ENCODE assay signal across 1 cellular context in the genomic region with DNA sequence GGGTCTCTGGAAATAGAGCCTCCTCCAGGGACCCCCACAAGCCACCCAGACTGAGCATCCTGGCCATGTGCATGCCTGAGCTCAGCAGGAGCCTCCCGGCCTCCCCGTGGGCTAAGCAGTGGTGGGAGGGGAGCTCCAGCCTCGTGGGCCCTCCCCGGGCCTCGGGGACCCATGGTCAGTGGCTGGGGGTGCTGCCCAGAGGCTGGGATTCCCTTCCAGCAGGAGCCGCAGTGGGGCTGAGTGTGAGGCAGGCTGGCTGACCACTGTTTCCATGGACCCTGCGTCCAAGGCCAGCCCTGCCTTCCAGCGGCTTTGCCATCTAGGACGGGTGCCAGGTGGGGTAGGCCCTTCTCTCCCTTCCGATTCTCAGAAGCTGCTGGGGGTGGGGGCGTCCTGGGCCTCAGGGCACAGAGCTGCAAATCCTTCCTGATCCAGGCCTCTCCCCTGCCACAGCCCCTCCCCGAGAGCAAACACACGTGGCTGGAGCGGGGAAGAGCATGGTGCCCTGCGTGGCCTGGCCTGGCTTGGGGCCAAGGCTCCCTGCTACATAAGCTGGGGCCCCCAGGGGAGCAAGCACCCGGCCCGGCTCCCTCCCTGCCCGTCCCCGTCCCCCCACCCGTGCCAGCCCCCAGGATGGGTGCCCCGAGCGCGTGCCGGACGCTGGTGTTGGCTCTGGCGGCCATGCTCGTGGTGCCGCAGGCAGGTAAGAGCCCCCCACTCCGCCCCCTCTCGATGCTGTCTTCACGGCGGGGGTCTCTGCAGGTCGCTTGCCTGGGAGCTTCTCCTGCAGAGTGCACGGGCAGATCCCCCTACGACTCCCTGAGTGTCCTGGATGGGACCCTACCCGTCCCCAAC.
TF ChIP-seq lines count a peak whose summit lies in the region.

MUC5B (plus strand) TSS at position 576 of the 855 bp plus-strand sequence; CDS start at position 634, 58 bp downstream.

TF ChIP-seq in HepG2, 621 proteins besides CTCF, POLR2A, EP300 and RAD21 (continued from another document and continues in another):
- TF ChIP-seq ZXDC (CRISPR knock-in tag; IDR thresholded peaks at IDR 0.05): no peak
- TF ChIP-seq, protein P1, sequence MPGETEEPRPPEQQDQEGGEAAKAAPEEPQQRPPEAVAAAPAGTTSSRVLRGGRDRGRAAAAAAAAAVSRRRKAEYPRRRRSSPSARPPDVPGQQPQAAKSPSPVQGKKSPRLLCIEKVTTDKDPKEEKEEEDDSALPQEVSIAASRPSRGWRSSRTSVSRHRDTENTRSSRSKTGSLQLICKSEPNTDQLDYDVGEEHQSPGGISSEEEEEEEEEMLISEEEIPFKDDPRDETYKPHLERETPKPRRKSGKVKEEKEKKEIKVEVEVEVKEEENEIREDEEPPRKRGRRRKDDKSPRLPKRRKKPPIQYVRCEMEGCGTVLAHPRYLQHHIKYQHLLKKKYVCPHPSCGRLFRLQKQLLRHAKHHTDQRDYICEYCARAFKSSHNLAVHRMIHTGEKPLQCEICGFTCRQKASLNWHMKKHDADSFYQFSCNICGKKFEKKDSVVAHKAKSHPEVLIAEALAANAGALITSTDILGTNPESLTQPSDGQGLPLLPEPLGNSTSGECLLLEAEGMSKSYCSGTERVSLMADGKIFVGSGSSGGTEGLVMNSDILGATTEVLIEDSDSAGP (CRISPR knock-in tag; IDR thresholded peaks at IDR 0.05; ENCODE audit: borderline replicate concordance): no peak
- TF ChIP-seq, protein P2, sequence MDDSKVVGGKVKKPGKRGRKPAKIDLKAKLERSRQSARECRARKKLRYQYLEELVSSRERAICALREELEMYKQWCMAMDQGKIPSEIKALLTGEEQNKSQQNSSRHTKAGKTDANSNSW (CRISPR knock-in tag; IDR thresholded peaks at IDR 0.05; ENCODE audit: borderline replicate concordance): no peak
- TF ChIP-seq ATF2 (CRISPR knock-in tag; IDR thresholded peaks at IDR 0.05): no peak
- TF ChIP-seq ZNF788 (CRISPR knock-in tag; IDR thresholded peaks at IDR 0.05; ENCODE audit: borderline replicate concordance): no peak
- TF ChIP-seq, protein P3, sequence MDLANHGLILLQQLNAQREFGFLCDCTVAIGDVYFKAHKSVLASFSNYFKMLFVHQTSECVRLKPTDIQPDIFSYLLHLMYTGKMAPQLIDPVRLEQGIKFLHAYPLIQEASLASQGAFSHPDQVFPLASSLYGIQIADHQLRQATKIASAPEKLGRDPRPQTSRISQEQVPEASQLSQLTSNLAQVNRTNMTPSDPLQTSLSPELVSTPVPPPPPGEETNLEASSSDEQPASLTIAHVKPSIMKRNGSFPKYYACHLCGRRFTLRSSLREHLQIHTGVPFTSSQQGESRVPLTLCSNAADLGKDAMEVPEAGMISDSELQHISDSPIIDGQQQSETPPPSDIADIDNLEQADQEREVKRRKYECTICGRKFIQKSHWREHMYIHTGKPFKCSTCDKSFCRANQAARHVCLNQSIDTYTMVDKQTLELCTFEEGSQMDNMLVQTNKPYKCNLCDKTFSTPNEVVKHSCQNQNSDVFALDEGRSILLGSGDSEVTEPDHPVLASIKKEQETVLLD (CRISPR knock-in tag; IDR thresholded peaks at IDR 0.05; ENCODE audit: low read depth): no peak
- no peak for TF ChIP-seq ZNF253 (CRISPR knock-in tag; IDR thresholded peaks at IDR 0.05; ENCODE audit: borderline replicate concordance)
- no peak for TF ChIP-seq ZKSCAN8 (CRISPR knock-in tag; IDR thresholded peaks at IDR 0.05; ENCODE audit: borderline replicate concordance)
- TF ChIP-seq PTBP1 (IDR thresholded peaks at IDR 0.05; ENCODE audit: low read depth, low read length, poor library complexity, severe bottlenecking): no peak
- no peak for TF ChIP-seq ZBTB1 (CRISPR knock-in tag; IDR thresholded peaks at IDR 0.05; ENCODE audit: borderline replicate concordance)
- TF ChIP-seq YEATS4 (CRISPR knock-in tag; IDR thresholded peaks at IDR 0.05; ENCODE audit: borderline replicate concordance): no peak
- TF ChIP-seq IKZF5 (CRISPR knock-in tag; IDR thresholded peaks at IDR 0.05): no peak
- TF ChIP-seq, protein P4, sequence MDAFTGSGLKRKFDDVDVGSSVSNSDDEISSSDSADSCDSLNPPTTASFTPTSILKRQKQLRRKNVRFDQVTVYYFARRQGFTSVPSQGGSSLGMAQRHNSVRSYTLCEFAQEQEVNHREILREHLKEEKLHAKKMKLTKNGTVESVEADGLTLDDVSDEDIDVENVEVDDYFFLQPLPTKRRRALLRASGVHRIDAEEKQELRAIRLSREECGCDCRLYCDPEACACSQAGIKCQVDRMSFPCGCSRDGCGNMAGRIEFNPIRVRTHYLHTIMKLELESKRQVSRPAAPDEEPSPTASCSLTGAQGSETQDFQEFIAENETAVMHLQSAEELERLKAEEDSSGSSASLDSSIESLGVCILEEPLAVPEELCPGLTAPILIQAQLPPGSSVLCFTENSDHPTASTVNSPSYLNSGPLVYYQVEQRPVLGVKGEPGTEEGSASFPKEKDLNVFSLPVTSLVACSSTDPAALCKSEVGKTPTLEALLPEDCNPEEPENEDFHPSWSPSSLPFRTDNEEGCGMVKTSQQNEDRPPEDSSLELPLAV (CRISPR knock-in tag; conservative IDR thresholded peaks at IDR 0.05; ENCODE audit: low read depth): no peak
- no peak for TF ChIP-seq BHLHE40 (IDR thresholded peaks at IDR 0.05; ENCODE audit: low read length)
- TF ChIP-seq ZSCAN5A (CRISPR knock-in tag; IDR thresholded peaks at IDR 0.05; ENCODE audit: borderline replicate concordance): no peak
- no peak for TF ChIP-seq ZNF292 (CRISPR knock-in tag; IDR thresholded peaks at IDR 0.05; ENCODE audit: borderline replicate concordance, low read depth)
- TF ChIP-seq ZNF143 (CRISPR knock-in tag; IDR thresholded peaks at IDR 0.05): no peak
- TF ChIP-seq HES4 (CRISPR knock-in tag; IDR thresholded peaks at IDR 0.05; ENCODE audit: borderline replicate concordance): no peak
- TF ChIP-seq PCBP2 (optimal IDR thresholded peaks at IDR 0.05; ENCODE audit: low read depth, low read length, poor library complexity, severe bottlenecking): no peak
- no peak for TF ChIP-seq ADNP (CRISPR knock-in tag; IDR thresholded peaks at IDR 0.05)
- TF ChIP-seq CEBPG (CRISPR knock-in tag; IDR thresholded peaks at IDR 0.05): no peak
- TF ChIP-seq GPN1 (CRISPR knock-in tag; IDR thresholded peaks at IDR 0.05; ENCODE audit: borderline replicate concordance): no peak
- no peak for TF ChIP-seq ZNF549 (CRISPR knock-in tag; IDR thresholded peaks at IDR 0.05)
- TF ChIP-seq TFAP4 (IDR thresholded peaks at IDR 0.05; ENCODE audit: borderline replicate concordance, low read depth): no peak
- no peak for TF ChIP-seq GMEB2 (CRISPR knock-in tag; IDR thresholded peaks at IDR 0.05; ENCODE audit: low read depth)
- no peak for TF ChIP-seq ZFY (CRISPR knock-in tag; IDR thresholded peaks at IDR 0.05)
- no peak for TF ChIP-seq ZNF589 (CRISPR knock-in tag; conservative IDR thresholded peaks at IDR 0.05)
- no peak for TF ChIP-seq ZNF367 (CRISPR knock-in tag; IDR thresholded peaks at IDR 0.05; ENCODE audit: borderline replicate concordance)
- TF ChIP-seq, protein P5, sequence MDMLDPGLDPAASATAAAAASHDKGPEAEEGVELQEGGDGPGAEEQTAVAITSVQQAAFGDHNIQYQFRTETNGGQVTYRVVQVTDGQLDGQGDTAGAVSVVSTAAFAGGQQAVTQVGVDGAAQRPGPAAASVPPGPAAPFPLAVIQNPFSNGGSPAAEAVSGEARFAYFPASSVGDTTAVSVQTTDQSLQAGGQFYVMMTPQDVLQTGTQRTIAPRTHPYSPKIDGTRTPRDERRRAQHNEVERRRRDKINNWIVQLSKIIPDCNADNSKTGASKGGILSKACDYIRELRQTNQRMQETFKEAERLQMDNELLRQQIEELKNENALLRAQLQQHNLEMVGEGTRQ (IDR thresholded peaks at IDR 0.05; ENCODE audit: low read depth, low read length): no peak
- TF ChIP-seq, protein P5 (CRISPR knock-in tag; IDR thresholded peaks at IDR 0.05; ENCODE audit: borderline replicate concordance): no peak
- TF ChIP-seq ZSCAN25 (CRISPR knock-in tag; IDR thresholded peaks at IDR 0.05): peak; percentile 84
- no peak for TF ChIP-seq KDM3A (CRISPR knock-in tag; IDR thresholded peaks at IDR 0.05; ENCODE audit: low read depth)
